ENCODE assay signal across 18 cellular contexts in genomic region chr18:73674466-73674865, GRCh38.
A peak's percentile ranks its signal among the peaks of the same experiment; 100 is the strongest.
DNase-seq lines count a peak whose midpoint lies in the region; ATAC-seq, FAIRE-seq and TF ChIP-seq lines count a peak whose summit lies in the region.
"Had no signal": no experiment of that assay in that cellular context is flagged by ENCODE, and none has a peak within 500 bp of the region (broad histone marks: within the 10 kb centered on the region; RNA-seq: fewer than 3 reads in every experiment).

No MANE protein-coding gene starts in this region.

- no peaks in the 10 kb centered on the region for H3K36me3 ChIP-seq in spleen
- H3K36me3 ChIP-seq: BLaER1 had no signal

- H3K4me3 ChIP-seq in spleen, result no peak overlapping the region
- H3K4me3 ChIP-seq: BLaER1 had no signal

- whole genome bisulfite sequencing in spleen, 5 donors, result 63 to 76% (median 69%) methylated on average over 3 of the region's 3 CpGs

- H3K27ac Mint-ChIP-seq in activated naive CD4-positive, alpha-beta T cell treated with anti-CD3 and anti-CD28 coated beads, Interleukin-2, amount 10 ng/mL, durations not matched to agents 7 days and 5 days, result no peak overlapping the region
- H3K27ac Mint-ChIP-seq: CD8-positive, alpha-beta memory T cell; HFFc6 had no signal

- no peaks in the 10 kb centered on the region for H3K4me1 Mint-ChIP-seq in activated naive CD4-positive, alpha-beta T cell treated with anti-CD3 and anti-CD28 coated beads, Interleukin-2, amount 10 ng/mL, durations not matched to agents 7 days and 5 days
- H3K4me1 Mint-ChIP-seq: CD8-positive, alpha-beta memory T cell had no signal

- peak; percentile 39 for ATAC-seq in omental fat pad (ENCODE audit: low FRiP score)
- no peak for ATAC-seq in GM21786 (IDR thresholded peaks at IDR 0.05; ENCODE audit: unreplicated experiment)

- H3K27ac ChIP-seq in spleen, result no peak overlapping the region
- H3K27ac ChIP-seq: BLaER1 had no signal

- H3K4me1 ChIP-seq in spleen, result no peaks in the 10 kb centered on the region
- H3K4me1 ChIP-seq: BLaER1, Caco-2 had no signal

- no peak overlapping the region for H3K4me3 Mint-ChIP-seq in activated naive CD4-positive, alpha-beta T cell treated with anti-CD3 and anti-CD28 coated beads, Interleukin-2, amount 10 ng/mL, durations not matched to agents 7 days and 5 days
- H3K4me3 Mint-ChIP-seq: CD8-positive, alpha-beta memory T cell; HFFc6 had no signal

- TF ChIP-seq CTCF in D721Med (IDR thresholded peaks at IDR 0.05; ENCODE audit: insufficient read depth, missing control alignments), result no peak
- TF ChIP-seq CTCF in omental fat pad (IDR thresholded peaks at IDR 0.05), result no peak
- TF ChIP-seq CTCF in spleen (IDR thresholded peaks at IDR 0.05 in 8 of 11, conservative IDR thresholded peaks at IDR 0.05 in 3 of 11), result no peak

- H3K27me3 Mint-ChIP-seq in activated naive CD4-positive, alpha-beta T cell treated with anti-CD3 and anti-CD28 coated beads, Interleukin-2, amount 10 ng/mL, durations not matched to agents 7 days and 5 days, result no peaks in the 10 kb centered on the region
- H3K27me3 Mint-ChIP-seq: CD8-positive, alpha-beta memory T cell had no signal

- DNase-seq in D721Med (ENCODE audit: insufficient read length, low spot score) (no peak), fibroblast of gingiva (ENCODE audit: low read depth) (peak; percentile 26), kidney glomerular epithelial cell (lab: John Stamatoyannopoulos, UW) (peak; percentile 56), omental fat pad (ENCODE audit: low spot score) (no peak), spleen (no peak)
- DNase-seq in activated naive CD4-positive, alpha-beta T cell treated with anti-CD3 and anti-CD28 coated beads, Interleukin-2, amount 10 ng/mL, durations not matched to agents 7 days and 5 days, result no peak
- DNase-seq: 8988T; AML-193; Caco-2; CD8-positive, alpha-beta memory T cell; DMS53; GF-D8; HCEC 1CT; HFFc6 had no signal

- H3K9me3 Mint-ChIP-seq in activated naive CD4-positive, alpha-beta T cell treated with anti-CD3 and anti-CD28 coated beads, Interleukin-2, amount 10 ng/mL, durations not matched to agents 7 days and 5 days, result no peaks in the 10 kb centered on the region
- H3K9me3 Mint-ChIP-seq: HFFc6 had no signal

- no peak for TF ChIP-seq POLR2A in spleen (IDR thresholded peaks at IDR 0.05)

- H3K9me3 ChIP-seq in spleen, result no peaks in the 10 kb centered on the region
- H3K9me3 ChIP-seq: BLaER1, Caco-2 had no signal

- intact Hi-C loops in spleen (cut with DNase I; ENCODE audit: low total_unique reads), result no loop called here

- H3K36me3 Mint-ChIP-seq in activated naive CD4-positive, alpha-beta T cell treated with anti-CD3 and anti-CD28 coated beads, Interleukin-2, amount 10 ng/mL, durations not matched to agents 7 days and 5 days, result no peaks in the 10 kb centered on the region

- CTCF ChIA-PET in activated naive CD4-positive, alpha-beta T cell treated with anti-CD3 and anti-CD28 coated beads, Interleukin-2, amount 10 ng/mL, durations not matched to agents 7 days and 5 days (lab: Charles Lee), result no interaction called here

- FAIRE-seq in D721Med (lab: Jason Lieb, UNC), result peak; percentile 95
- FAIRE-seq: GM19239, HTR-8/SVneo had no signal

- H3K27me3 ChIP-seq in spleen (replicated peaks in 1 of 7), result no peaks in the 10 kb centered on the region
- H3K27me3 ChIP-seq: BLaER1 had no signal

Comparison
In these comparisons a context has a peak if more than half of its experiments do, and no peak if none do; other contexts are left out.
1. DNase-seq: peak in fibroblast of gingiva (single experiment) and kidney glomerular epithelial cell (single experiment); none in D721Med (single experiment), omental fat pad (single experiment), spleen (single experiment) and activated naive CD4-positive, alpha-beta T cell treated with anti-CD3 and anti-CD28 coated beads, Interleukin-2, amount 10 ng/mL, durations not matched to agents 7 days and 5 days (single experiment).